Comparison of ENCODE assay signal across 28 cellular contexts in genomic region chr14:56324831-56325230, GRCh38.
A peak's percentile ranks its signal among the peaks of the same experiment; 100 is the strongest.
DNase-seq lines count a peak whose midpoint lies in the region; ATAC-seq and TF ChIP-seq lines count a peak whose summit lies in the region.
"Had no signal": no experiment of that assay in that cellular context is flagged by ENCODE, and none has a peak within 500 bp of the region (broad histone marks: within the 10 kb centered on the region; RNA-seq: fewer than 3 reads in every experiment).

No MANE protein-coding gene starts in this region.

- no peak for ATAC-seq in stimulated activated memory B cell treated with anti-CD40 and anti-IgM and Interleukin-4, amounts not matched to agents 10 μg/mL and 1 μg/mL and 100 μg/mL, for 72 hours
- ATAC-seq in GM19452 (IDR thresholded peaks at IDR 0.05; ENCODE audit: unreplicated experiment), result no peak
- ATAC-seq: activated T-cell treated with anti-CD3 and anti-CD28 coated beads, Interleukin-2, amount 50 U/mL, for 72 hours; CD8-positive, alpha-beta T cell; sciatic nerve; stimulated activated naive CD8-positive, alpha-beta T cell treated with anti-CD3 and anti-CD28 coated beads, Interleukin-15, Interleukin-2, amounts not matched to agents 100 U/mL and 50 U/mL, for 24 hours had no signal

- H3F3A ChIP-seq in smooth muscle cell (ENCODE audit: low read depth), result no peaks in the 10 kb centered on the region

- TF ChIP-seq CTCF in fibroblast of lung (conservative IDR thresholded peaks at IDR 0.05 in 1 of 2, IDR thresholded peaks at IDR 0.05 in 1 of 2; ENCODE audit: low read depth in 1 of 2, low read length in 2 of 2), result no peak
- TF ChIP-seq CTCF in smooth muscle cell (IDR thresholded peaks at IDR 0.05; ENCODE audit: borderline replicate concordance, insufficient read depth, poor library complexity, severe bottlenecking), result no peak

- no peak overlapping the region for H2AFZ ChIP-seq in fibroblast of lung (ENCODE audit: low read length)
- no peak overlapping the region for H2AFZ ChIP-seq in smooth muscle cell (ENCODE audit: low read depth)
- H2AFZ ChIP-seq: hepatocyte had no signal

- no peaks in the 10 kb centered on the region for H3K9me3 ChIP-seq in fibroblast of lung (ENCODE audit: control insufficient read depth, insufficient read depth, low read depth, low read length)
- H3K9me3 ChIP-seq in smooth muscle cell (replicated peaks; ENCODE audit: low read depth), result no peaks in the 10 kb centered on the region
- H3K9me3 ChIP-seq: breast epithelium, neutrophil, prostate gland, uterus had no signal

- H3K36me3 ChIP-seq in fibroblast of lung (ENCODE audit: control insufficient read depth, insufficient read depth, low read length) (no peaks in the 10 kb centered on the region), smooth muscle cell (ENCODE audit: low read depth) (no peaks in the 10 kb centered on the region)
- H3K36me3 ChIP-seq: breast epithelium, neutrophil, prostate gland, uterus had no signal

- H3K27me3 ChIP-seq in fibroblast of lung (ENCODE audit: control insufficient read depth, insufficient read depth, low read length) (no peaks in the 10 kb centered on the region), smooth muscle cell (ENCODE audit: low read depth) (no peaks in the 10 kb centered on the region)
- H3K27me3 ChIP-seq: breast epithelium, hepatocyte, neutrophil, uterus had no signal

- H3K4me1 ChIP-seq in fibroblast of lung (ENCODE audit: control insufficient read depth, extremely low read depth, insufficient read depth, low read length) (peaks cover 17% of the 10 kb centered on the region), smooth muscle cell (ENCODE audit: low read depth) (no peaks in the 10 kb centered on the region)
- H3K4me1 ChIP-seq: breast epithelium, prostate gland, uterus had no signal

- H3K27me3 Mint-ChIP-seq in stimulated activated memory B cell treated with anti-CD40 and anti-IgM and Interleukin-4, amounts not matched to agents 10 μg/mL and 1 μg/mL and 100 μg/mL, for 72 hours, result no peaks in the 10 kb centered on the region
- H3K27me3 Mint-ChIP-seq: activated B cell treated with CpG ODN at 0.5 μM for 24 hours, B cell had no signal

- H3K36me3 Mint-ChIP-seq in stimulated activated memory B cell treated with anti-CD40 and anti-IgM and Interleukin-4, amounts not matched to agents 10 μg/mL and 1 μg/mL and 100 μg/mL, for 72 hours, result peaks cover 5% of the 10 kb centered on the region
- H3K36me3 Mint-ChIP-seq: CD8-positive, alpha-beta T cell had no signal

- DNase-seq in GM03348 (ENCODE audit: low spot score), result peak; percentile 60
- peak; percentile 63 for DNase-seq in NCI-H2171 treated with DMSO at 0.1 percent for 48 hours (lab: John Stamatoyannopoulos, UW)
- peak in 1 of 2 donors; percentile 65 for DNase-seq in fibroblast of lung (ENCODE audit: low read depth in 2 of 2)
- DNase-seq in smooth muscle cell (lab: John Stamatoyannopoulos, UW; ENCODE audit: unreplicated experiment), result no peak
- DNase-seq in NCI-H2227 (lab: John Stamatoyannopoulos, UW; ENCODE audit: unreplicated experiment), result no peak
- DNase-seq: activated B cell treated with CpG ODN at 0.5 μM for 24 hours; activated naive CD4-positive, alpha-beta T cell treated with anti-CD3 and anti-CD28 coated beads for 36 hours; activated T-cell treated with anti-CD3 and anti-CD28 coated beads, Interleukin-2, amount 50 U/mL, for 72 hours; CD8-positive, alpha-beta T cell; DMS153; effector CD4-positive, alpha-beta T cell; Kasumi-1; mesendoderm; NCI-H1048; NCI-H1694; stimulated activated CD4-positive, alpha-beta T cell treated with anti-CD3 and anti-CD28 coated beads, Interleukin-15, amount 100 ng/mL, for 24 hours; stimulated activated naive CD8-positive, alpha-beta T cell treated with anti-CD3 and anti-CD28 coated beads, Interleukin-15, Interleukin-2, amounts not matched to agents 100 U/mL and 50 U/mL, for 24 hours; T-helper 1 cell; uterus had no signal

- H3K27ac Mint-ChIP-seq in stimulated activated memory B cell treated with anti-CD40 and anti-IgM and Interleukin-4, amounts not matched to agents 10 μg/mL and 1 μg/mL and 100 μg/mL, for 72 hours, result no peak overlapping the region
- H3K27ac Mint-ChIP-seq: activated B cell treated with CpG ODN at 0.5 μM for 24 hours; activated naive CD4-positive, alpha-beta T cell treated with anti-CD3 and anti-CD28 coated beads for 36 hours; activated T-cell treated with anti-CD3 and anti-CD28 coated beads, Interleukin-2, amount 50 U/mL, for 72 hours; B cell; CD8-positive, alpha-beta T cell had no signal

- peak overlapping the region; percentile 68 for H3K4me2 ChIP-seq in fibroblast of lung (ENCODE audit: extremely low read depth, insufficient read depth, low read length)
- peak overlapping the region; percentile 37 for H3K4me2 ChIP-seq in smooth muscle cell
- H3K4me2 ChIP-seq: hepatocyte had no signal

- H3K27ac ChIP-seq in fibroblast of lung (ENCODE audit: insufficient read depth, low read length) (peak overlapping the region; percentile 49), smooth muscle cell (ENCODE audit: low read depth) (no peak overlapping the region)
- H3K27ac ChIP-seq: breast epithelium, epithelial cell of prostate, hepatocyte, neutrophil, prostate gland, uterus had no signal

- H3K4me1 Mint-ChIP-seq in stimulated activated memory B cell treated with anti-CD40 and anti-IgM and Interleukin-4, amounts not matched to agents 10 μg/mL and 1 μg/mL and 100 μg/mL, for 72 hours, result no peaks in the 10 kb centered on the region
- H3K4me1 Mint-ChIP-seq: activated B cell treated with CpG ODN at 0.5 μM for 24 hours, B cell had no signal

- no peak overlapping the region for H3K4me3 Mint-ChIP-seq in stimulated activated memory B cell treated with anti-CD40 and anti-IgM and Interleukin-4, amounts not matched to agents 10 μg/mL and 1 μg/mL and 100 μg/mL, for 72 hours
- H3K4me3 Mint-ChIP-seq: activated B cell treated with CpG ODN at 0.5 μM for 24 hours; activated naive CD4-positive, alpha-beta T cell treated with anti-CD3 and anti-CD28 coated beads for 36 hours; activated T-cell treated with anti-CD3 and anti-CD28 coated beads, Interleukin-2, amount 50 U/mL, for 72 hours; B cell; CD8-positive, alpha-beta T cell had no signal

- H4K20me1 ChIP-seq in fibroblast of lung (ENCODE audit: control insufficient read depth, extremely low read depth, insufficient read depth, low read length) (no peaks in the 10 kb centered on the region), smooth muscle cell (ENCODE audit: low read depth) (no peaks in the 10 kb centered on the region)

- H3K9me3 Mint-ChIP-seq in stimulated activated memory B cell treated with anti-CD40 and anti-IgM and Interleukin-4, amounts not matched to agents 10 μg/mL and 1 μg/mL and 100 μg/mL, for 72 hours, result peaks cover 2% of the 10 kb centered on the region
- H3K9me3 Mint-ChIP-seq: activated B cell treated with CpG ODN at 0.5 μM for 24 hours; activated naive CD4-positive, alpha-beta T cell treated with anti-CD3 and anti-CD28 coated beads for 36 hours; CD8-positive, alpha-beta T cell had no signal

- H3K79me2 ChIP-seq in fibroblast of lung (ENCODE audit: control insufficient read depth, insufficient read depth, low read length) (no peaks in the 10 kb centered on the region), smooth muscle cell (ENCODE audit: low read depth) (no peaks in the 10 kb centered on the region)
- H3K79me2 ChIP-seq: hepatocyte had no signal

- 79% methylated on average over 3 of the region's 3 CpGs for WGBS in smooth muscle cell (ENCODE audit: low lambda C conversion rate)

- H3K9ac ChIP-seq in fibroblast of lung (ENCODE audit: insufficient read depth, low read length) (no peak overlapping the region), smooth muscle cell (ENCODE audit: low read depth) (no peak overlapping the region)

- H3K4me3 ChIP-seq in fibroblast of lung (replicated peaks in 1 of 4; ENCODE audit: control extremely low read depth in 1 of 4, insufficient read depth in 1 of 4, low read depth in 3 of 4, low read length in 4 of 4) (no peak overlapping the region), smooth muscle cell (no peak overlapping the region)
- H3K4me3 ChIP-seq: breast epithelium, hepatocyte, prostate gland, uterus had no signal

Comparison
In these comparisons a context has a peak if more than half of its experiments do, and no peak if none do; other contexts are left out.
1. DNase-seq: peak in GM03348 (single experiment) and NCI-H2171 treated with DMSO at 0.1 percent for 48 hours (single experiment); none in smooth muscle cell (single experiment) and NCI-H2227 (single experiment).